8 cellular contexts compared by ENCODE assay signal in genomic region chr1:24955161-24955560, GRCh38. TPM values are rescaled to one million over a fixed set of nuclear protein-coding genes. Genes with fewer than 3 reads are reported as not detected.
DNase-seq lines count a peak whose midpoint lies in the region; ATAC-seq and TF ChIP-seq lines count a peak whose summit lies in the region.

No MANE protein-coding gene starts in this region.

- CTCF ChIA-PET in IMR-90 (lab: Yijun Ruan, JAX): no interaction called here
- CTCF ChIA-PET in activated CD4-positive, alpha-beta memory T cell treated with anti-CD3 and anti-CD28 coated beads for 36 hours (lab: Charles Lee): interaction anchor here (1.2 to 3.1 kb wide), 2 partner anchors 12 to 82 kb away, joined by 5 to 24 read pairs; no protein-coding TSS in a partner anchor

- H2BK20ac ChIP-seq in IMR-90 (ENCODE audit: low read depth, low read length): peak overlapping the region; percentile 98

- H3K27me3 ChIP-seq in IMR-90 (ENCODE audit: control insufficient read depth, insufficient read depth, low read length): no peaks in the 10 kb centered on the region; the same call in 1 of the 2 replicates

- peak overlapping the region; percentile 44; the same call in 1 of the 2 replicates for H3K56ac ChIP-seq in IMR-90 (ENCODE audit: extremely low read depth, insufficient read depth, low read length)

- intact Hi-C loops in IMR-90 (cut with micrococcal nuclease): no loop called here
- intact Hi-C loops in activated CD4-positive, alpha-beta memory T cell treated with anti-CD3 and anti-CD28 coated beads for 36 hours (cut with micrococcal nuclease): loop anchor here (1.0 to 10.0 kb wide), 9 partner anchors 11 to 150 kb away; partner anchors contain the start of gene RUNX3

- POLR2A ChIA-PET in IMR-90 (lab: Charles Lee; ENCODE audit: unreplicated experiment): no interaction called here
- POLR2A ChIA-PET in activated CD4-positive, alpha-beta memory T cell treated with anti-CD3 and anti-CD28 coated beads for 36 hours (lab: Charles Lee): interaction anchor here (0.6 to 3.9 kb wide), 4 partner anchors 11 to 35 kb away, joined by 3 to 29 read pairs (median 4); partner anchors contain the start of gene RUNX3

- 60% methylated on average over 1 of the region's 5 CpGs; no CpG with 5 or more reads in 1 of the 2 experiments for WGBS in IMR-90 (ENCODE audit: extremely low coverage in 2 of 2, insufficient read length in 1 of 2), 2 experiments

- H3K36me3 ChIP-seq in IMR-90 (ENCODE audit: control insufficient read depth, insufficient read depth, low read length): no peaks in the 10 kb centered on the region

- H4K5ac ChIP-seq in IMR-90 (ENCODE audit: low read depth, low read length): peak overlapping the region; percentile 73; the same call in 1 of the 2 replicates

- ATAC-seq in IMR-90 (ENCODE audit: low read depth) (peak; percentile 48), HG02759 (IDR thresholded peaks at IDR 0.05; ENCODE audit: unreplicated experiment) (no peak), GM21423 (IDR thresholded peaks at IDR 0.05; ENCODE audit: unreplicated experiment) (no peak)

- peaks cover 0 to 16% of the 10 kb centered on the region in 2 experiments; a peak in 3 of 4 replicates for H3K79me1 ChIP-seq in IMR-90 (ENCODE audit: low read depth in 1 of 2, low read length in 2 of 2)

- no peak overlapping the region for H3K9ac ChIP-seq in IMR-90 (ENCODE audit: low read depth, low read length)

- peak overlapping the region; percentile 94 for H4K91ac ChIP-seq in IMR-90 (ENCODE audit: insufficient read depth, low read depth, low read length)

- H4K20me1 ChIP-seq in IMR-90 (ENCODE audit: insufficient read depth, low read length): no peaks in the 10 kb centered on the region

- peak overlapping the region; percentile 79; the same call in 2 of the 3 replicates for H2BK15ac ChIP-seq in IMR-90 (ENCODE audit: low read depth, low read length)

- TF ChIP-seq POLR2A in IMR-90 (IDR thresholded peaks at IDR 0.05; ENCODE audit: low read depth, low read length): no peak

- DNase-seq in GM04503 (ENCODE audit: low read depth) (peak; percentile 19), IMR-90 (peak; percentile 83), islet precursor cell (peak; percentile 91), pons (ENCODE audit: low spot score) (no peak), hippocampal formation (lab: John Stamatoyannopoulos, UW) (no peak)
- peak; percentile 90 for DNase-seq in activated CD4-positive, alpha-beta memory T cell treated with anti-CD3 and anti-CD28 coated beads for 36 hours

- H3K9me3 ChIP-seq in IMR-90 (ENCODE audit: control insufficient read depth, insufficient read depth, low read length): no peaks in the 10 kb centered on the region

- no peak for TF ChIP-seq CTCF in IMR-90 (conservative IDR thresholded peaks at IDR 0.05; ENCODE audit: low read depth, low read length)

- peak overlapping the region; percentile 91 for H3K4ac ChIP-seq in IMR-90 (ENCODE audit: low read depth, low read length)

- H3K27ac Mint-ChIP-seq in activated CD4-positive, alpha-beta memory T cell treated with anti-CD3 and anti-CD28 coated beads for 36 hours: peak overlapping the region; percentile 89

- H3K4me3 Mint-ChIP-seq in activated CD4-positive, alpha-beta memory T cell treated with anti-CD3 and anti-CD28 coated beads for 36 hours: peak overlapping the region; percentile 83

- H3K9me1 ChIP-seq in IMR-90 (ENCODE audit: insufficient read depth, low read length): peaks cover 30% of the 10 kb centered on the region

- H2AFZ ChIP-seq in IMR-90 (replicated peaks; ENCODE audit: low read length, poor library complexity): peak overlapping the region; percentile 74

- no peak overlapping the region for H3K4me2 ChIP-seq in IMR-90 (ENCODE audit: low read depth, low read length)

- peak overlapping the region; percentile 48; the same call in 1 of the 2 replicates for H3K18ac ChIP-seq in IMR-90 (ENCODE audit: low read depth, low read length)

- H3K9me3 Mint-ChIP-seq in activated CD4-positive, alpha-beta memory T cell treated with anti-CD3 and anti-CD28 coated beads for 36 hours: no peaks in the 10 kb centered on the region

- no TSS peak for BruUV-seq in IMR-90 (replicated peaks; lab: Mats Ljungman, UMichigan)

- H2AK9ac ChIP-seq in IMR-90 (replicated peaks; ENCODE audit: low read depth, low read length, poor library complexity): peak overlapping the region; percentile 73

- H3K27me3 Mint-ChIP-seq in activated CD4-positive, alpha-beta memory T cell treated with anti-CD3 and anti-CD28 coated beads for 36 hours: no peaks in the 10 kb centered on the region

- H3K4me3 ChIP-seq in IMR-90 (ENCODE audit: insufficient read depth, low read depth, low read length): no peak overlapping the region

- peaks cover 64% of the 10 kb centered on the region for H3K36me3 Mint-ChIP-seq in activated CD4-positive, alpha-beta memory T cell treated with anti-CD3 and anti-CD28 coated beads for 36 hours

- no peak for TF ChIP-seq RAD21 in IMR-90 (IDR thresholded peaks at IDR 0.05; ENCODE audit: low read length)

- dilution Hi-C loops in IMR-90 (cut with HindIII; ENCODE audit: low sequenced_read_pairs, unreplicated experiment): no loop called here

- H2AK5ac ChIP-seq in IMR-90 (ENCODE audit: low read depth, low read length): peak overlapping the region; percentile 96

- peak overlapping the region; percentile 30 to 89 for H4K8ac ChIP-seq in IMR-90 (ENCODE audit: low read depth in 2 of 2, low read length in 2 of 2)

- in situ Hi-C loops in IMR-90 (cut with MboI; ENCODE audit: low sequenced_read_pairs): no loop called here

- H3K14ac ChIP-seq in IMR-90 (replicated peaks; ENCODE audit: low read depth, low read length): peak overlapping the region; percentile 96

- H3K27ac ChIP-seq in IMR-90 (ENCODE audit: insufficient read depth, low read length): no peak overlapping the region; the same call in 1 of the 2 replicates

- H3K4me1 ChIP-seq in IMR-90 (ENCODE audit: control insufficient read depth, insufficient read depth, low read length): peaks cover 26% of the 10 kb centered on the region

- peak overlapping the region; percentile 83 for H3K23ac ChIP-seq in IMR-90 (ENCODE audit: low read depth, low read length)

- H2BK5ac ChIP-seq in IMR-90 (ENCODE audit: low read depth, low read length, poor library complexity, severe bottlenecking): peak overlapping the region; percentile 89

- peaks cover 90% of the 10 kb centered on the region for H3K4me1 Mint-ChIP-seq in activated CD4-positive, alpha-beta memory T cell treated with anti-CD3 and anti-CD28 coated beads for 36 hours (ENCODE audit: low read depth)

- H2BK120ac ChIP-seq in IMR-90 (ENCODE audit: low read depth, low read length): peak overlapping the region; percentile 96

TF ChIP-seq in IMR-90, 13 proteins besides CTCF, POLR2A, EP300 and RAD21:
- peak; percentile 81 for TF ChIP-seq RCOR1 (IDR thresholded peaks at IDR 0.05; ENCODE audit: insufficient replicate concordance, low read length)
- peak; percentile 40; the same call in 1 of the 2 replicates for TF ChIP-seq CEBPB (IDR thresholded peaks at IDR 0.05; ENCODE audit: low read depth, low read length)
- TF ChIP-seq MAZ (IDR thresholded peaks at IDR 0.05; ENCODE audit: borderline replicate concordance, low read depth, low read length): no peak
- TF ChIP-seq FOS (IDR thresholded peaks at IDR 0.05; ENCODE audit: low read depth, low read length): peak; percentile 34

RNA-seq across cellular contexts. Expression of gene RUNX3, which starts 25.1 kb away (rescaled TPM):
- not detected in 2 replicates for total RNA-seq in IMR-90 (2012; rRNA removed)
- 0.07 TPM in 2 replicates for polyA plus RNA-seq in IMR-90 (2012; rRNA removed)
- polyA plus RNA-seq in IMR-90 (2012; cell fraction: cytosol; rRNA removed): 0.01 and 0.04 TPM in 2 replicates
- polyA plus RNA-seq in IMR-90 (2012; cell fraction: nucleus; rRNA removed; ENCODE audit: low replicate concordance): 0.02 TPM in 1 of 2 replicates, not detected in the other
- 100 to 1,000 TPM; 153 to 155 TPM for total RNA-seq in activated CD4-positive, alpha-beta memory T cell treated with anti-CD3 and anti-CD28 coated beads for 36 hours

Comparison
In these comparisons a context has a peak if more than half of its experiments do, and no peak if none do; other contexts are left out.
1. DNase-seq: peak in GM04503 (single experiment), IMR-90 (single experiment), activated CD4-positive, alpha-beta memory T cell treated with anti-CD3 and anti-CD28 coated beads for 36 hours (single experiment) and islet precursor cell (single experiment); none in pons (single experiment) and hippocampal formation (0 of 2).
2. RNA of gene RUNX3, which starts 25.1 kb away (total RNA-seq): 153 to 155 TPM in activated CD4-positive, alpha-beta memory T cell treated with anti-CD3 and anti-CD28 coated beads for 36 hours; not detected in IMR-90; every median in the first group is over 100 times any median in the second.